In genomic region chr21:32329776-32330175, GRCh38 we compare ENCODE assay signal across 16 cellular contexts. TPM values are rescaled to one million over a fixed set of nuclear protein-coding genes. Genes with fewer than 3 reads are reported as not detected.
DNase-seq lines count a peak whose midpoint lies in the region; ATAC-seq and TF ChIP-seq lines count a peak whose summit lies in the region.
"Had no signal": no experiment of that assay in that cellular context is flagged by ENCODE, and none has a peak within 500 bp of the region (broad histone marks: within the 10 kb centered on the region; RNA-seq: fewer than 3 reads in every experiment).

No MANE protein-coding gene starts in this region.

- no peak for DNase-seq in activated T-cell treated with anti-CD3 and anti-CD28 coated beads, Interleukin-2, amount 50 U/mL, for 24 hours
- no peak for DNase-seq in activated T-cell treated with anti-CD3 and anti-CD28 coated beads, Interleukin-2, amount 50 U/mL, for 72 hours
- DNase-seq in brain microvascular endothelial cell (no peak), lung microvascular endothelial cell (ENCODE audit: low read depth in 2 of 2) (peak; percentile 57 to 79), thoracic aorta (ENCODE audit: low spot score) (no peak), osteocyte (ENCODE audit: extremely low spot score, unreplicated experiment) (no peak), chondrocyte (ENCODE audit: low spot score) (no peak)
- DNase-seq: 8988T; activated CD8-positive, alpha-beta memory T cell treated with anti-CD3 and anti-CD28 coated beads, Interleukin-2, amount 10 ng/mL, durations not matched to agents 7 days and 5 days; activated naive CD8-positive, alpha-beta T cell treated with anti-CD3 and anti-CD28 coated beads, Interleukin-2, amount 10 ng/mL, durations not matched to agents 7 days and 5 days; left colon; NCI-H1105 treated with DMSO at 0.1 percent for 48 hours; nephron progenitor cell; small intestine had no signal

- peaks cover 22 to 35% of the 10 kb centered on the region in 2 donors for H3K4me1 ChIP-seq in thoracic aorta (ENCODE audit: control insufficient read depth in 1 of 2, low read depth in 2 of 2)

- no peaks in the 10 kb centered on the region for H3K9me3 Mint-ChIP-seq in activated T-cell treated with anti-CD3 and anti-CD28 coated beads, Interleukin-2, amount 50 U/mL, for 24 hours
- no peaks in the 10 kb centered on the region for H3K9me3 Mint-ChIP-seq in activated T-cell treated with anti-CD3 and anti-CD28 coated beads, Interleukin-2, amount 50 U/mL, for 72 hours
- H3K9me3 Mint-ChIP-seq in osteocyte (ENCODE audit: unreplicated experiment): peaks cover 5% of the 10 kb centered on the region
- H3K9me3 Mint-ChIP-seq in chondrocyte (ENCODE audit: low read depth): peaks cover 5% of the 10 kb centered on the region
- H3K9me3 Mint-ChIP-seq: activated naive CD8-positive, alpha-beta T cell treated with anti-CD3 and anti-CD28 coated beads, Interleukin-2, amount 10 ng/mL, durations not matched to agents 7 days and 5 days had no signal

- peaks cover 100% of the 10 kb centered on the region for H3K36me3 Mint-ChIP-seq in activated T-cell treated with anti-CD3 and anti-CD28 coated beads, Interleukin-2, amount 50 U/mL, for 24 hours (ENCODE audit: low read depth)
- H3K36me3 Mint-ChIP-seq in activated T-cell treated with anti-CD3 and anti-CD28 coated beads, Interleukin-2, amount 50 U/mL, for 72 hours (ENCODE audit: insufficient read depth in 2 of 2): peaks cover 11 to 43% of the 10 kb centered on the region in 2 donors
- peaks cover 76% of the 10 kb centered on the region for H3K36me3 Mint-ChIP-seq in osteocyte (ENCODE audit: unreplicated experiment)
- H3K36me3 Mint-ChIP-seq in chondrocyte (ENCODE audit: low read depth): peaks cover 46% of the 10 kb centered on the region

- no peak overlapping the region for H3K4me3 Mint-ChIP-seq in activated T-cell treated with anti-CD3 and anti-CD28 coated beads, Interleukin-2, amount 50 U/mL, for 24 hours
- no peak overlapping the region for H3K4me3 Mint-ChIP-seq in activated T-cell treated with anti-CD3 and anti-CD28 coated beads, Interleukin-2, amount 50 U/mL, for 72 hours
- no peak overlapping the region for H3K4me3 Mint-ChIP-seq in osteocyte (ENCODE audit: unreplicated experiment)
- no peak overlapping the region for H3K4me3 Mint-ChIP-seq in chondrocyte (ENCODE audit: unreplicated experiment)
- H3K4me3 Mint-ChIP-seq: activated CD8-positive, alpha-beta memory T cell treated with anti-CD3 and anti-CD28 coated beads, Interleukin-2, amount 10 ng/mL, durations not matched to agents 7 days and 5 days; activated naive CD8-positive, alpha-beta T cell treated with anti-CD3 and anti-CD28 coated beads, Interleukin-2, amount 10 ng/mL, durations not matched to agents 7 days and 5 days; nephron progenitor cell had no signal

- no peaks in the 10 kb centered on the region for H3K9me3 ChIP-seq in thoracic aorta

- TF ChIP-seq CTCF in brain microvascular endothelial cell (IDR thresholded peaks at IDR 0.05; ENCODE audit: low read depth, low read length, missing control alignments): no peak
- no peak for TF ChIP-seq CTCF in thoracic aorta (IDR thresholded peaks at IDR 0.05)
- no peak for TF ChIP-seq CTCF in osteocyte (IDR thresholded peaks at IDR 0.05)
- TF ChIP-seq CTCF in chondrocyte (IDR thresholded peaks at IDR 0.05): no peak

- H3K4me1 Mint-ChIP-seq in activated T-cell treated with anti-CD3 and anti-CD28 coated beads, Interleukin-2, amount 50 U/mL, for 24 hours (ENCODE audit: low read depth): peaks cover 6% of the 10 kb centered on the region
- H3K4me1 Mint-ChIP-seq in activated T-cell treated with anti-CD3 and anti-CD28 coated beads, Interleukin-2, amount 50 U/mL, for 72 hours (ENCODE audit: low read depth): peaks cover 7% of the 10 kb centered on the region
- H3K4me1 Mint-ChIP-seq in osteocyte (ENCODE audit: unreplicated experiment): peaks cover 5% of the 10 kb centered on the region
- peaks cover 26% of the 10 kb centered on the region for H3K4me1 Mint-ChIP-seq in chondrocyte (ENCODE audit: low read depth)
- H3K4me1 Mint-ChIP-seq: activated CD8-positive, alpha-beta memory T cell treated with anti-CD3 and anti-CD28 coated beads, Interleukin-2, amount 10 ng/mL, durations not matched to agents 7 days and 5 days; nephron progenitor cell had no signal

- H3K27me3 ChIP-seq in brain microvascular endothelial cell (replicated peaks): no peaks in the 10 kb centered on the region
- H3K27me3 ChIP-seq in thoracic aorta (replicated peaks; ENCODE audit: insufficient read depth): no peaks in the 10 kb centered on the region

- H3K4me3 ChIP-seq in brain microvascular endothelial cell (ENCODE audit: low read depth, low read length) (no peak overlapping the region), thoracic aorta (no peak overlapping the region)
- H3K4me3 ChIP-seq: SK-N-MC had no signal

- H3K27ac Mint-ChIP-seq in activated T-cell treated with anti-CD3 and anti-CD28 coated beads, Interleukin-2, amount 50 U/mL, for 24 hours: peak overlapping the region; percentile 28
- no peak overlapping the region for H3K27ac Mint-ChIP-seq in activated T-cell treated with anti-CD3 and anti-CD28 coated beads, Interleukin-2, amount 50 U/mL, for 72 hours
- H3K27ac Mint-ChIP-seq in osteocyte (ENCODE audit: unreplicated experiment) (no peak overlapping the region), chondrocyte (ENCODE audit: unreplicated experiment) (no peak overlapping the region)
- H3K27ac Mint-ChIP-seq: activated CD8-positive, alpha-beta memory T cell treated with anti-CD3 and anti-CD28 coated beads, Interleukin-2, amount 10 ng/mL, durations not matched to agents 7 days and 5 days; activated naive CD8-positive, alpha-beta T cell treated with anti-CD3 and anti-CD28 coated beads, Interleukin-2, amount 10 ng/mL, durations not matched to agents 7 days and 5 days; nephron progenitor cell had no signal

- no peak for ATAC-seq in activated T-cell treated with anti-CD3 and anti-CD28 coated beads, Interleukin-2, amount 50 U/mL, for 72 hours (replicated peaks in 1 of 2)
- peak; percentile 56 for ATAC-seq in thoracic aorta (ENCODE audit: insufficient number of reproducible peaks, low FRiP score, low read depth)
- no peak for ATAC-seq in GM18909 (IDR thresholded peaks at IDR 0.05; ENCODE audit: poor library complexity, unreplicated experiment)
- ATAC-seq: activated CD8-positive, alpha-beta memory T cell treated with anti-CD3 and anti-CD28 coated beads, Interleukin-2, amount 10 ng/mL, durations not matched to agents 7 days and 5 days; left colon had no signal

- H3K27me3 Mint-ChIP-seq in activated T-cell treated with anti-CD3 and anti-CD28 coated beads, Interleukin-2, amount 50 U/mL, for 24 hours: no peaks in the 10 kb centered on the region
- no peaks in the 10 kb centered on the region for H3K27me3 Mint-ChIP-seq in activated T-cell treated with anti-CD3 and anti-CD28 coated beads, Interleukin-2, amount 50 U/mL, for 72 hours (ENCODE audit: low read depth)
- H3K27me3 Mint-ChIP-seq in osteocyte (ENCODE audit: unreplicated experiment) (no peaks in the 10 kb centered on the region), chondrocyte (ENCODE audit: low read depth) (no peaks in the 10 kb centered on the region)
- H3K27me3 Mint-ChIP-seq: activated CD8-positive, alpha-beta memory T cell treated with anti-CD3 and anti-CD28 coated beads, Interleukin-2, amount 10 ng/mL, durations not matched to agents 7 days and 5 days; activated naive CD8-positive, alpha-beta T cell treated with anti-CD3 and anti-CD28 coated beads, Interleukin-2, amount 10 ng/mL, durations not matched to agents 7 days and 5 days had no signal

- H3K27ac ChIP-seq in brain microvascular endothelial cell (peak overlapping the region; percentile 9), thoracic aorta (peak overlapping the region; percentile 88)
- H3K27ac ChIP-seq: SK-N-MC had no signal

- H3K36me3 ChIP-seq in brain microvascular endothelial cell (replicated peaks): peaks cover 50% of the 10 kb centered on the region
- H3K36me3 ChIP-seq in thoracic aorta: peaks cover 50% of the 10 kb centered on the region

- in situ Hi-C loops in brain microvascular endothelial cell (cut with HindIII; ENCODE audit: low pct_ligation_motif_present, low sequenced_read_pairs): no loop called here

RNA-seq across cellular contexts. Expression of gene MRAP, which starts 31.1 kb away (rescaled TPM):
- total RNA-seq in activated T-cell treated with anti-CD3 and anti-CD28 coated beads, Interleukin-2, amount 50 U/mL, for 72 hours: not detected
- not detected in 2 replicates for total RNA-seq in lung microvascular endothelial cell
- not detected for total RNA-seq in thoracic aorta
- not detected in 2 replicates for total RNA-seq in osteocyte
- total RNA-seq in chondrocyte: not detected in 3 replicates
- total RNA-seq: activated CD8-positive, alpha-beta memory T cell treated with anti-CD3 and anti-CD28 coated beads, Interleukin-2, amount 10 ng/mL, durations not matched to agents 7 days and 5 days; activated naive CD8-positive, alpha-beta T cell treated with anti-CD3 and anti-CD28 coated beads, Interleukin-2, amount 10 ng/mL, durations not matched to agents 7 days and 5 days; left colon had no signal

RNA-seq across cellular contexts. Expression of gene MIS18A, which starts 50.9 kb away (rescaled TPM):
- total RNA-seq in activated T-cell treated with anti-CD3 and anti-CD28 coated beads, Interleukin-2, amount 50 U/mL, for 72 hours: 10 to 100 TPM; 22.4 to 26.2 TPM
- total RNA-seq in lung microvascular endothelial cell (3.0 and 7.0 TPM in 2 replicates), thoracic aorta (1 to 10 TPM; 3.7 to 4.6 TPM), osteocyte (6.9 and 7.2 TPM in 2 replicates), chondrocyte (5.0 to 7.1 TPM (median 5.8 TPM) in 3 replicates)

Comparison
In these comparisons a context has a peak if more than half of its experiments do, and no peak if none do; other contexts are left out.
1. DNase-seq: peak in lung microvascular endothelial cell (2 of 2); none in activated T-cell treated with anti-CD3 and anti-CD28 coated beads, Interleukin-2, amount 50 U/mL, for 24 hours (single experiment), activated T-cell treated with anti-CD3 and anti-CD28 coated beads, Interleukin-2, amount 50 U/mL, for 72 hours (0 of 2), brain microvascular endothelial cell (single experiment), thoracic aorta (single experiment), osteocyte (single experiment) and chondrocyte (single experiment).